ENCODE assay signal across 29 cellular contexts in the genomic region with DNA sequence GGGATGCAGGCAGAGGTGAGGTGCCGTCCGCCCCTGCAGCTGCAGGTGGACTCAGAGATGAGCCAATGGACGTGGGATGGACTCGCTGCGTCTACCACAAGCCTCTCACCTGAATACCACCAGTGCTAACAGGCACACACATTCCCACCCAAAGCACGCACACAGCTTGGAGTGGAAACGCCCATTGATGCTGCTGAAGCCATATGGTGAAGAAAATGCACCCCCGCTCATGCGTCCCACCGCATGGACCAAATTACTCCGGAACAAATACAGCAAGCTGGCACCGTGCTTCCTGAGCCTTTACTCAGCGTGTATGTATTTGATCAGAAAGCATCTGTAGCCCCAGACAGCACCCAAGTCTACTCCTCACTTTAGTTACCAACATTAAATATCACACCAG. TPM values are rescaled to one million over a fixed set of nuclear protein-coding genes. Genes with fewer than 3 reads are reported as not detected.
"Had no signal": no experiment of that assay in that cellular context is flagged by ENCODE, and none has a peak within 500 bp of the region (broad histone marks: within the 10 kb centered on the region; RNA-seq: fewer than 3 reads in every experiment).

No MANE protein-coding gene starts in this region.

- H3K4me1 Mint-ChIP-seq: endodermal cell had no signal

- H3K27me3 Mint-ChIP-seq: dendritic cell treated with granulocyte-macrophage colony-stimulating factor and Interleukin-4, amounts not matched to agents 40 ng/mL and 50 ng/mL, for 4 days had no signal

- H3K4me3 Mint-ChIP-seq: dendritic cell treated with granulocyte-macrophage colony-stimulating factor and Interleukin-4, amounts not matched to agents 40 ng/mL and 50 ng/mL, for 4 days; endodermal cell; natural killer cell; type B pancreatic cell had no signal

- ATAC-seq: esophagus mucosa, foreskin keratinocyte, gastroesophageal sphincter, heart left ventricle, left lobe of liver, natural killer cell, sciatic nerve had no signal

- H3K9me3 ChIP-seq: colonic mucosa, neutrophil, prostate gland, testis, tibial artery had no signal

- H3K27ac ChIP-seq: colonic mucosa, epithelial cell of prostate, foreskin keratinocyte, gastroesophageal sphincter, heart left ventricle, hepatocyte, neutrophil, prostate gland, right atrium auricular region, stomach, testis had no signal

- H3K27me3 ChIP-seq: colonic mucosa, foreskin keratinocyte, hepatocyte, neutrophil, right atrium auricular region, stomach, testis, tibial artery had no signal

- H3K4me1 ChIP-seq: colonic mucosa, foreskin keratinocyte, gastroesophageal sphincter, prostate gland, stomach, testis had no signal

- H3K36me3 ChIP-seq: colonic mucosa, gastroesophageal sphincter, heart left ventricle, neutrophil, prostate gland, right atrium auricular region, stomach, tibial artery had no signal

- H3K36me3 Mint-ChIP-seq: type B pancreatic cell had no signal

- DNase-seq: colonic mucosa; effector CD8-positive, alpha-beta T cell; endodermal cell; foreskin keratinocyte; heart left ventricle; kidney; natural killer cell; stimulated activated CD4-positive, alpha-beta T cell treated with anti-CD3 and anti-CD28 coated beads, Interleukin-12 subunit alpha, Interleukin-12 subunit beta, amount 100 ng/mL, for 4 hours; stimulated activated CD4-positive, alpha-beta T cell treated with anti-CD3 and anti-CD28 coated beads, Interleukin-1b, Interleukin-23, amount 100 ng/mL, for 48 hours; stimulated activated CD4-positive, alpha-beta T cell treated with anti-CD3 and anti-CD28 coated beads, Interleukin-4, amount 100 ng/mL, for 1 hour; stimulated activated CD8-positive, alpha-beta memory T cell treated with anti-CD3 and anti-CD28 coated beads, Interleukin-4, amount 100 ng/mL, for 48 hours; stimulated activated naive CD4-positive, alpha-beta T cell; stomach; testis; tibial artery had no signal

- H3K27ac Mint-ChIP-seq: dendritic cell treated with granulocyte-macrophage colony-stimulating factor and Interleukin-4, amounts not matched to agents 40 ng/mL and 50 ng/mL, for 4 days; endodermal cell; natural killer cell; type B pancreatic cell had no signal

- H3K4me3 ChIP-seq: colonic mucosa, gastroesophageal sphincter, heart left ventricle, hepatocyte, prostate gland, right atrium auricular region, smooth muscle cell, stomach, testis, tibial artery had no signal

RNA-seq across cellular contexts. Expression of a gene that starts 58.4 kb away (rescaled TPM):
- total RNA-seq: foreskin keratinocyte, left lobe of liver, lung microvascular endothelial cell, mononuclear cell, natural killer cell had no signal
